Comparison of ENCODE assay signal across 8 cellular contexts in genomic region chr2:222708274-222708710, GRCh38. TPM values are rescaled to one million over a fixed set of nuclear protein-coding genes. Genes with fewer than 3 reads are reported as not detected.
DNase-seq lines count a peak whose midpoint lies in the region; ATAC-seq and TF ChIP-seq lines count a peak whose summit lies in the region.

No MANE protein-coding gene starts in this region.

- TF ChIP-seq CTCF in C4-2B (conservative IDR thresholded peaks at IDR 0.05) = peak; percentile 95
- peak; percentile 92 for TF ChIP-seq CTCF in colonic mucosa (IDR thresholded peaks at IDR 0.05)
- TF ChIP-seq CTCF in lower leg skin (IDR thresholded peaks at IDR 0.05) = peak in 1 of 3 donors; percentile 84

- H3K27ac ChIP-seq in C4-2B (peak overlapping the region; percentile 25; the same call in 1 of the 2 replicates), colonic mucosa (no peak overlapping the region)

- no peaks in the 10 kb centered on the region for H3K36me3 ChIP-seq in colonic mucosa

- 15 to 18% methylated on average over 12 of the region's 12 CpGs for WGBS in lower leg skin, 2 donors

- H3K9me3 ChIP-seq in colonic mucosa = no peaks in the 10 kb centered on the region

- no peak overlapping the region for H3K9ac ChIP-seq in colonic mucosa (ENCODE audit: low read depth in 2 of 2, low read length in 2 of 2)

- peaks cover 4% of the 10 kb centered on the region for H3K4me1 ChIP-seq in colonic mucosa

- intact Hi-C loops in colonic mucosa (cut with DNase I) = loop anchor here (2.0 kb wide), 1 partner anchor 195 kb away; no protein-coding TSS in a partner anchor
- intact Hi-C loops in lower leg skin (cut with DNase I; ENCODE audit: low total_unique reads) = loop anchor here (10.0 kb wide), 2 partner anchors 157 to 197 kb away; partner anchors contain the start of gene ACSL3

- DNase-seq in GOT3 (lab: John Stamatoyannopoulos, UW) (peak; percentile 20), NCI-H2227 treated with DMSO at 0.1 percent for 48 hours (lab: John Stamatoyannopoulos, UW) (peak; percentile 83), colonic mucosa (peak; percentile 87), lower leg skin (ENCODE audit: low spot score in 2 of 2) (peak; percentile 59 to 97)
- DNase-seq in activated CD4-positive, alpha-beta T cell treated with anti-CD3 and anti-CD28 coated beads for 4 hours = peak; percentile 63 to 71
- DNase-seq in stimulated activated CD4-positive, alpha-beta T cell treated with anti-CD3 and anti-CD28 coated beads, TNF-alpha, amount 100 ng/mL, for 4 hours (ENCODE audit: low read depth in 3 of 3) = peak; percentile 47 to 64 (median 56)

- no peaks in the 10 kb centered on the region for H3K27me3 ChIP-seq in colonic mucosa

- no peak overlapping the region for H3K4me3 ChIP-seq in colonic mucosa
- H3K4me3 ChIP-seq in lower leg skin (ENCODE audit: low read depth, poor library complexity, severe bottlenecking) = no peak overlapping the region

- no peak for TF ChIP-seq POLR2A in lower leg skin (IDR thresholded peaks at IDR 0.05)

- no peak for ATAC-seq in HG02763 (IDR thresholded peaks at IDR 0.05; ENCODE audit: unreplicated experiment)

RNA-seq across cellular contexts. Expression of gene MOGAT1, which starts 36.8 kb away (rescaled TPM):
- under 1 TPM in 1 of 2 donors, not detected in 1; 0.24 TPM for total RNA-seq in colonic mucosa
- not detected for total RNA-seq in lower leg skin

RNA-seq across cellular contexts. Expression of gene FARSB, which starts 52.4 kb away (rescaled TPM):
- total RNA-seq in colonic mucosa (10 to 100 TPM; 21.9 to 34.6 TPM), lower leg skin (10 to 100 TPM in 3 of 4 donors, 1 to 10 TPM in 1; 8.6 to 12.2 (median 11.2) TPM)

Comparison
In these comparisons a context has a peak if more than half of its experiments do, and no peak if none do; other contexts are left out.
1. DNase-seq: peak in every context shown above with its lines; median percentile 87 in colonic mucosa; 83 in NCI-H2227 treated with DMSO at 0.1 percent for 48 hours; 78 in lower leg skin; 67 in activated CD4-positive, alpha-beta T cell treated with anti-CD3 and anti-CD28 coated beads for 4 hours; 56 in stimulated activated CD4-positive, alpha-beta T cell treated with anti-CD3 and anti-CD28 coated beads, TNF-alpha, amount 100 ng/mL, for 4 hours; 20 in GOT3.